ENCODE assay signal across 8 cellular contexts in the genomic region with DNA sequence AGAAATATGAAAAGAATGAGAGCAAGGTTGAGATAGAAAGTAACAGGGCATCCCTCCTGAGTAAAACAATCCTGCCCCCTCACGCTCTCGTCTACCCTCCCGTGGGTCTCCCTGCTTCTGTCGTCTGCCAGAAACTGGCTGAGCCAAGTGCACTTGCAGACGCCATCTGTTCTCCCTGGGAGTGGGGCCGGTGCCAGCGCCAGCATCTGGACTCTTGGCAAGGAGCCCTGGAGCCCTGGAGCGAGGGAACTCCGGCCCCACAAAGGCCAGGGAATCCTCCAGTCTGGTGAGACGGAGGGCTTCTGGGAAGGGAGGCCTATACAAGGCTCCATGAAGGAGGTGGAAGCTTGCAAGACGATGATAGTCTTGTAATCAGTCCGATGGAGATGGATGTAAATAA. TPM values are rescaled to one million over a fixed set of nuclear protein-coding genes. Genes with fewer than 3 reads are reported as not detected.
DNase-seq lines count a peak whose midpoint lies in the region; ATAC-seq and TF ChIP-seq lines count a peak whose summit lies in the region.

No MANE protein-coding gene starts in this region.

- intact Hi-C loops in left ventricle myocardium inferior (cut with micrococcal nuclease) = no loop called here
- intact Hi-C loops in testis (cut with DNase I; ENCODE audit: low total_unique reads) = no loop called here

- H3K4me3 ChIP-seq in left ventricle myocardium inferior = no peak overlapping the region
- no peak overlapping the region for H3K4me3 ChIP-seq in testis

- no peaks in the 10 kb centered on the region for H3K36me3 Mint-ChIP-seq in WTC11

- H3K27me3 ChIP-seq in left ventricle myocardium inferior (ENCODE audit: low read depth) = no peaks in the 10 kb centered on the region
- no peaks in the 10 kb centered on the region for H3K27me3 ChIP-seq in testis

- WGBS in testis, 2 donors = 40 to 41% methylated on average over 12 of the region's 12 CpGs

- CTCF ChIA-PET in WTC11 (lab: Charles Lee) = interaction anchor here (1.0 to 6.2 kb wide), 2 partner anchors 9 to 21 kb away, joined by 4 to 45 read pairs; a partner anchor contains a TSS

- peaks cover 14% of the 10 kb centered on the region for H3K27me3 Mint-ChIP-seq in WTC11 (ENCODE audit: low read depth)

- POLR2A ChIA-PET in WTC11 (lab: Charles Lee) = no interaction called here

- TF ChIP-seq CTCF in WTC11 (IDR thresholded peaks at IDR 0.05) (no peak), left ventricle myocardium inferior (IDR thresholded peaks at IDR 0.05; ENCODE audit: borderline replicate concordance) (no peak), testis (IDR thresholded peaks at IDR 0.05) (no peak)

- H3K9me3 ChIP-seq in left ventricle myocardium inferior (replicated peaks) (no peaks in the 10 kb centered on the region), testis (no peaks in the 10 kb centered on the region)

- H3K27ac ChIP-seq in left ventricle myocardium inferior (replicated peaks) (peak overlapping the region; percentile 53), testis (no peak overlapping the region)

- peaks cover 17% of the 10 kb centered on the region for H3K4me1 Mint-ChIP-seq in WTC11

- peak overlapping the region; percentile 83 for H3K27ac Mint-ChIP-seq in WTC11

- no peak for ATAC-seq in WTC11
- no peak for ATAC-seq in HG03571 (IDR thresholded peaks at IDR 0.05; ENCODE audit: unreplicated experiment)
- ATAC-seq in HG03520 (IDR thresholded peaks at IDR 0.05; ENCODE audit: unreplicated experiment) = no peak

- H3K4me3 Mint-ChIP-seq in WTC11 = no peak overlapping the region

- H3K36me3 ChIP-seq in left ventricle myocardium inferior = no peaks in the 10 kb centered on the region
- no peaks in the 10 kb centered on the region for H3K36me3 ChIP-seq in testis (ENCODE audit: low read depth, missing control alignments)

- no peak for TF ChIP-seq POLR2A in testis (IDR thresholded peaks at IDR 0.05)

- no peaks in the 10 kb centered on the region for H3K9me3 Mint-ChIP-seq in WTC11

- H3K4me1 ChIP-seq in left ventricle myocardium inferior (peaks cover 34% of the 10 kb centered on the region), testis (peaks cover 6% of the 10 kb centered on the region)

- DNase-seq in NCI-H1092 treated with DMSO at 0.1 percent for 48 hours (lab: John Stamatoyannopoulos, UW) = peak; percentile 89
- no peak for DNase-seq in WTC11 (ENCODE audit: low spot score)
- DNase-seq in left ventricle myocardium inferior = peak; percentile 90
- peak; percentile 89 for DNase-seq in testis
- no peak for DNase-seq in OCI-M2 (lab: John Stamatoyannopoulos, UW; ENCODE audit: unreplicated experiment)
- DNase-seq in activated gamma-delta T cell (lab: John Stamatoyannopoulos, UW) = no peak

TF ChIP-seq in WTC11, 78 proteins besides CTCF, POLR2A, EP300 and RAD21:
- TF ChIP-seq, protein P1, sequence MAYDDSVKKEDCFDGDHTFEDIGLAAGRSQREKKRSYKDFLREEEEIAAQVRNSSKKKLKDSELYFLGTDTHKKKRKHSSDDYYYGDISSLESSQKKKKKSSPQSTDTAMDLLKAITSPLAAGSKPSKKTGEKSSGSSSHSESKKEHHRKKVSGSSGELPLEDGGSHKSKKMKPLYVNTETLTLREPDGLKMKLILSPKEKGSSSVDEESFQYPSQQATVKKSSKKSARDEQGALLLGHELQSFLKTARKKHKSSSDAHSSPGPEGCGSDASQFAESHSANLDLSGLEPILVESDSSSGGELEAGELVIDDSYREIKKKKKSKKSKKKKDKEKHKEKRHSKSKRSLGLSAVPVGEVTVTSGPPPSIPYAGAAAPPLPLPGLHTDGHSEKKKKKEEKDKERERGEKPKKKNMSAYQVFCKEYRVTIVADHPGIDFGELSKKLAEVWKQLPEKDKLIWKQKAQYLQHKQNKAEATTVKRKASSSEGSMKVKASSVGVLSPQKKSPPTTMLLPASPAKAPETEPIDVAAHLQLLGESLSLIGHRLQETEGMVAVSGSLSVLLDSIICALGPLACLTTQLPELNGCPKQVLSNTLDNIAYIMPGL (CRISPR knock-in tag; IDR thresholded peaks at IDR 0.05) = no peak

RNA-seq across cellular contexts. Expression of a gene that starts 2.3 kb away (rescaled TPM):
- total RNA-seq in WTC11 (2021) = 5.3 to 6.0 TPM (median 5.3 TPM) in 3 replicates
- total RNA-seq in left ventricle myocardium inferior = 2.8 TPM
- 10 to 100 TPM; 17.0 to 32.9 TPM for total RNA-seq in testis
- polyA plus RNA-seq in testis (ENCODE audit: insufficient read depth, low read depth, low replicate concordance) = 33.2 TPM

RNA-seq across cellular contexts. Expression of a gene that starts 10.0 kb away (rescaled TPM):
- total RNA-seq in WTC11 (2021) (4.5 to 6.3 TPM (median 4.7 TPM) in 3 replicates), left ventricle myocardium inferior (2.5 TPM), testis (10 to 100 TPM in 1 of 2 donors, 1 to 10 TPM in 1; 6.7 to 13.5 TPM)
- 14.6 TPM for polyA plus RNA-seq in testis (ENCODE audit: insufficient read depth, low read depth, low replicate concordance)

RNA-seq across cellular contexts. Expression of a gene that starts 20.3 kb away (rescaled TPM):
- 10.4 to 11.8 TPM (median 11.0 TPM) in 3 replicates for total RNA-seq in WTC11 (2021)
- 14.9 TPM for total RNA-seq in left ventricle myocardium inferior
- total RNA-seq in testis = 10 to 100 TPM; 12.7 to 17.0 TPM
- 19.8 TPM for polyA plus RNA-seq in testis (ENCODE audit: insufficient read depth, low read depth, low replicate concordance)

RNA-seq across cellular contexts. Expression of a gene that starts 23.2 kb away (rescaled TPM):
- total RNA-seq in WTC11 (2021) (56.4 to 60.3 TPM (median 56.6 TPM) in 3 replicates), left ventricle myocardium inferior (17.4 TPM), testis (10 to 100 TPM; 19.1 to 23.8 TPM)
- 28.0 TPM for polyA plus RNA-seq in testis (ENCODE audit: insufficient read depth, low read depth, low replicate concordance)

RNA-seq across cellular contexts. Expression of a gene that starts 23.6 kb away (rescaled TPM):
- total RNA-seq in WTC11 (2021) = 18.8 to 34.8 TPM (median 32.6 TPM) in 3 replicates
- total RNA-seq in left ventricle myocardium inferior = 51.0 TPM
- total RNA-seq in testis = 10 to 100 TPM; 80.8 to 81.3 TPM
- 53.1 TPM for polyA plus RNA-seq in testis (ENCODE audit: insufficient read depth, low read depth, low replicate concordance)

Comparison
In these comparisons a context has a peak if more than half of its experiments do, and no peak if none do; other contexts are left out.
1. DNase-seq: peak in NCI-H1092 treated with DMSO at 0.1 percent for 48 hours (single experiment), left ventricle myocardium inferior (single experiment) and testis (single experiment); none in WTC11 (single experiment), OCI-M2 (single experiment) and activated gamma-delta T cell (single experiment).